ENCODE assay signal across 1 cellular context in the genomic region with DNA sequence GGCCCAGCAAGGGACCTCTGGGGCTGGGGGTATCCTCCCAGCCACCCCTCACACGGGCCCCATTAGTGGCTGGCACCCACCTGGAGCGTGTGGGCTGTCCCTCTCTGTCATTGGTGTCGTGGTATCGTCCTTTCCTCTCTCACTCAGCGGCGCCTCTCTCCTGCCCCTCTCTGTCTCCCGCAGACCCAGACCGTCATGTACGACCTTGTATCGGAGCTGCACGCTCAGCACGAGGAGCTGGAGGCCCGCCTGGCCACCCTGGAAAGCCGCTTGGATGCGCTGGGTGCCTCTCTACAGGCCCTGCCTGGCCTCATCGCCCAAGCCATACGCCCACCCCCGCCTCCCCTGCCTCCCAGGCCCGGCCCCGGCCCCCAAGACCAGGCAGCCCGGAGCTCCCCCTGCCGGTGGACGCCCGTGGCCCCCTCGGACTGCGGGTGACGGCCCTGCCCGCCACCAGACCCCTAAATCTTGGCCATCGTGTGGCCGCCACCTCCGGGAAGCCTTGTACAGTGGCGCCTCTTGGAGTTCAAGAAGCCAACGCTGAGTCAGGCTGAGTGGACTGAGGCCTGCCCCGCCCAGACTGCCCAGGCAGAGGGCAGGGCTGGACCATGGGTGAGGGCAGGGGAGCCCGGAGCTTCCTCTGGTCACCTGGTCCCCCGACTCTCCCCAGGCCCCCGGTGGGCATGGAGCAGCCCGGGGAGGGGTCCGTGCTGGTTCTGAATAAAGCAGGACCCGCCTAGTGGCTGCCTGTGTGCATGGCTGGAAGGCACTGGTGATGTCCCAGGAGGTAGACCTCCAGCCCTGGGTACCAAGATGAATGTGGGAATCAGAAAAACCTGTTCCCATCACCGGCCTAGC.
TF ChIP-seq lines count a peak whose summit lies in the region.

No MANE protein-coding gene starts in this region.

TF ChIP-seq in WTC11, 78 proteins besides CTCF, POLR2A, EP300 and RAD21 (continued from another document):
- TF ChIP-seq, protein P1, sequence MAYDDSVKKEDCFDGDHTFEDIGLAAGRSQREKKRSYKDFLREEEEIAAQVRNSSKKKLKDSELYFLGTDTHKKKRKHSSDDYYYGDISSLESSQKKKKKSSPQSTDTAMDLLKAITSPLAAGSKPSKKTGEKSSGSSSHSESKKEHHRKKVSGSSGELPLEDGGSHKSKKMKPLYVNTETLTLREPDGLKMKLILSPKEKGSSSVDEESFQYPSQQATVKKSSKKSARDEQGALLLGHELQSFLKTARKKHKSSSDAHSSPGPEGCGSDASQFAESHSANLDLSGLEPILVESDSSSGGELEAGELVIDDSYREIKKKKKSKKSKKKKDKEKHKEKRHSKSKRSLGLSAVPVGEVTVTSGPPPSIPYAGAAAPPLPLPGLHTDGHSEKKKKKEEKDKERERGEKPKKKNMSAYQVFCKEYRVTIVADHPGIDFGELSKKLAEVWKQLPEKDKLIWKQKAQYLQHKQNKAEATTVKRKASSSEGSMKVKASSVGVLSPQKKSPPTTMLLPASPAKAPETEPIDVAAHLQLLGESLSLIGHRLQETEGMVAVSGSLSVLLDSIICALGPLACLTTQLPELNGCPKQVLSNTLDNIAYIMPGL (CRISPR knock-in tag; IDR thresholded peaks at IDR 0.05) = 0 out of 2 replicates have a peak, but pooled peaks have one; percentile 28
- TF ChIP-seq, protein P2, sequence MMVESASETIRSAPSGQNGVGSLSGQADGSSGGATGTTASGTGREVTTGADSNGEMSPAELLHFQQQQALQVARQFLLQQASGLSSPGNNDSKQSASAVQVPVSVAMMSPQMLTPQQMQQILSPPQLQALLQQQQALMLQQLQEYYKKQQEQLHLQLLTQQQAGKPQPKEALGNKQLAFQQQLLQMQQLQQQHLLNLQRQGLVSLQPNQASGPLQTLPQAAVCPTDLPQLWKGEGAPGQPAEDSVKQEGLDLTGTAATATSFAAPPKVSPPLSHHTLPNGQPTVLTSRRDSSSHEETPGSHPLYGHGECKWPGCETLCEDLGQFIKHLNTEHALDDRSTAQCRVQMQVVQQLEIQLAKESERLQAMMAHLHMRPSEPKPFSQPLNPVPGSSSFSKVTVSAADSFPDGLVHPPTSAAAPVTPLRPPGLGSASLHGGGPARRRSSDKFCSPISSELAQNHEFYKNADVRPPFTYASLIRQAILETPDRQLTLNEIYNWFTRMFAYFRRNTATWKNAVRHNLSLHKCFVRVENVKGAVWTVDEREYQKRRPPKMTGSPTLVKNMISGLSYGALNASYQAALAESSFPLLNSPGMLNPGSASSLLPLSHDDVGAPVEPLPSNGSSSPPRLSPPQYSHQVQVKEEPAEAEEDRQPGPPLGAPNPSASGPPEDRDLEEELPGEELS (CRISPR knock-in tag; IDR thresholded peaks at IDR 0.05) = no peak
- no peak for TF ChIP-seq ZNF121 (CRISPR knock-in tag; IDR thresholded peaks at IDR 0.05)
